ENCODE assay signal across 8 cellular contexts in the genomic region with DNA sequence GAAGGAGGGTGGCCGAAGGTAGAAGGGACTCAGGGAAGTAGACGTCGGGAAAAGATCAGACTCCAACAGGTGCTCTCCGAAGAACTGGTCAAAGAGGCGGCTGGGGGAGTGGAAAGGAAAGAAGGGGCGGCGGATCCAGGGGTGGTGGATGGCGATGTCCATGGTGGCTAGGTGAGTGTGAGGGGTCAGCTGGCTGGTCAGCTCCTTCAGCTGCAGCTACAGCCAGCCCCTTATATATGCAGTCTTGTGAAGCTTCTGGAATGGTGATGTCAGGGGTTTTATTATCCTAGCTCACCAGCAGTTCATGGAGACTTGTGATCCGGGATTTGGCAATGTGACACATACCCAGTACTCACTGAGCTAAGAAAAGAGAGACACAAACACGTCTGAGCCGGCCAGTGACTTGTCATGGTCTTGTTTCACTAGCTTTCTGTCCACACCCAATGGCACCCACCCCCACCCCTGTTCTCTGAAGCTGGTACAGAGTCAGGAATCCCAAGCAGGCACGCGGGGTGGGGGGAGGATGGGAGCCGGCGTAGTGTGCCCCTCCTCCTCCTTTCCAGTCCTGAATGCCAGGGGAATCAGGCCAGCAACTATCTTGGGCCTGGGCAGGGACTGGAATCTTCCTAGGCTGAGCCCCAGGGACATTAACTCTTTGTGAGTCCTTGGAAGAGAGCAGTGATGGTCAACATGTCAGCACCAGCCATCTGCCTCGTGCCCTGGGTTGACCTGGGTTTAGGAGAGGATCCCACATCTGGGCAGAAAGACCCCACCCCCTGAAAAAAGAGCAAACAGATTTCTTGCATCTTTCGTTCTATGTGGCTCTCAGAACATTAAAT. TPM values are rescaled to one million over a fixed set of nuclear protein-coding genes. Genes with fewer than 3 reads are reported as not detected.
A peak's percentile ranks its signal among the peaks of the same experiment; 100 is the strongest.
DNase-seq lines count a peak whose midpoint lies in the region; ATAC-seq and TF ChIP-seq lines count a peak whose summit lies in the region.

A gene with protein sequence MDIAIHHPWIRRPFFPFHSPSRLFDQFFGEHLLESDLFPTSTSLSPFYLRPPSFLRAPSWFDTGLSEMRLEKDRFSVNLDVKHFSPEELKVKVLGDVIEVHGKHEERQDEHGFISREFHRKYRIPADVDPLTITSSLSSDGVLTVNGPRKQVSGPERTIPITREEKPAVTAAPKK (minus strand): TSS at position 208 of the 839 bp plus-strand sequence. CDS start 46 bp downstream, at position 162.

- H3K4me3 ChIP-seq in astrocyte of the cerebellum (ENCODE audit: low read depth, low read length) (no peak within 1 kb of the TSS), right cardiac atrium (ENCODE audit: low read length) (peak within 1 kb of the TSS; percentile 87), rectal smooth muscle tissue (ENCODE audit: low read length) (peak within 1 kb of the TSS; percentile 78)

- H3K9me3 ChIP-seq in ES-I3 (ENCODE audit: control insufficient read depth, insufficient read depth, low read length), result no peaks in the 10 kb centered on the region
- H3K9me3 ChIP-seq in right cardiac atrium (ENCODE audit: control insufficient read depth, low read length), result no peaks in the 10 kb centered on the region

- ATAC-seq in right cardiac atrium, result peak; percentile 85 to 87
- no peak for ATAC-seq in HG02885 (IDR thresholded peaks at IDR 0.05; ENCODE audit: poor library complexity, unreplicated experiment)

- H3K4me1 ChIP-seq in ES-I3 (ENCODE audit: insufficient read depth, low read length) (peaks cover 24% of the 10 kb centered on the region; the same call in 1 of the 2 replicates), right cardiac atrium (ENCODE audit: control insufficient read depth, insufficient read depth, low read length) (no peaks in the 10 kb centered on the region), rectal smooth muscle tissue (ENCODE audit: control insufficient read depth, insufficient read depth, low read length) (peaks cover 12% of the 10 kb centered on the region)

- in situ Hi-C loops in astrocyte of the cerebellum (cut with HindIII; ENCODE audit: low sequenced_read_pairs), result no loop called here

- no peaks in the 10 kb centered on the region for H3K27me3 ChIP-seq in right cardiac atrium (ENCODE audit: control insufficient read depth, insufficient read depth)
- H3K27me3 ChIP-seq in rectal smooth muscle tissue (ENCODE audit: control insufficient read depth, insufficient read depth, low read length), result peaks cover 3% of the 10 kb centered on the region

- 23% methylated on average over 17 of the region's 17 CpGs for WGBS in right cardiac atrium

- no peak within 1 kb of the TSS for H3K27ac Mint-ChIP-seq in activated naive CD4-positive, alpha-beta T cell treated with anti-CD3 and anti-CD28 coated beads, Interleukin-2, amount 10 ng/mL, durations not matched to agents 7 days and 5 days

- H3K4me1 Mint-ChIP-seq in activated naive CD4-positive, alpha-beta T cell treated with anti-CD3 and anti-CD28 coated beads, Interleukin-2, amount 10 ng/mL, durations not matched to agents 7 days and 5 days, result no peaks in the 10 kb centered on the region

- H3K9me3 Mint-ChIP-seq in activated naive CD4-positive, alpha-beta T cell treated with anti-CD3 and anti-CD28 coated beads, Interleukin-2, amount 10 ng/mL, durations not matched to agents 7 days and 5 days, result no peaks in the 10 kb centered on the region

- DNase-seq in astrocyte of the cerebellum (ENCODE audit: low read depth) (peak; percentile 27), right cardiac atrium (peak; percentile 91 to 96 (median 95)), NCI-H748 treated with DMSO at 0.1 percent for 48 hours (lab: John Stamatoyannopoulos, UW) (no peak), HuH-7 (ENCODE audit: low spot score) (no peak)
- DNase-seq in activated naive CD4-positive, alpha-beta T cell treated with anti-CD3 and anti-CD28 coated beads, Interleukin-2, amount 10 ng/mL, durations not matched to agents 7 days and 5 days, result no peak

- H3K27ac ChIP-seq in right cardiac atrium (ENCODE audit: low read length) (peak within 1 kb of the TSS; percentile 96), rectal smooth muscle tissue (ENCODE audit: low read depth, low read length) (peak within 1 kb of the TSS; percentile 98)

- no peak within 1 kb of the TSS for H3K4me3 Mint-ChIP-seq in activated naive CD4-positive, alpha-beta T cell treated with anti-CD3 and anti-CD28 coated beads, Interleukin-2, amount 10 ng/mL, durations not matched to agents 7 days and 5 days

- peaks cover 70% of the 10 kb centered on the region for H3K27me3 Mint-ChIP-seq in activated naive CD4-positive, alpha-beta T cell treated with anti-CD3 and anti-CD28 coated beads, Interleukin-2, amount 10 ng/mL, durations not matched to agents 7 days and 5 days

- TF ChIP-seq CTCF in astrocyte of the cerebellum (IDR thresholded peaks at IDR 0.05; ENCODE audit: low read depth, low read length, missing control alignments), result no peak

- intact Hi-C loops in right cardiac atrium (cut with DNase I), result loop anchor here in 1 of 4 donors (5.0 kb wide), 1 partner anchor 34 kb away; the partner anchor contains the start of genes CFAP68 and FDXACB1

- CTCF ChIA-PET in activated naive CD4-positive, alpha-beta T cell treated with anti-CD3 and anti-CD28 coated beads, Interleukin-2, amount 10 ng/mL, durations not matched to agents 7 days and 5 days (lab: Charles Lee), result no interaction called here

- H3K9ac ChIP-seq in ES-I3 (ENCODE audit: low read depth, low read length) (peak within 1 kb of the TSS; percentile 35), rectal smooth muscle tissue (ENCODE audit: low read length) (peak within 1 kb of the TSS; percentile 57)

- H3K36me3 ChIP-seq in ES-I3 (ENCODE audit: insufficient read depth, low read length) (no peaks in the 10 kb centered on the region), rectal smooth muscle tissue (ENCODE audit: control insufficient read depth, insufficient read depth, low read length) (no peaks in the 10 kb centered on the region)

- no peaks in the 10 kb centered on the region for H3K36me3 Mint-ChIP-seq in activated naive CD4-positive, alpha-beta T cell treated with anti-CD3 and anti-CD28 coated beads, Interleukin-2, amount 10 ng/mL, durations not matched to agents 7 days and 5 days

RNA-seq across cellular contexts. Expression of the gene that starts here (rescaled TPM):
- total RNA-seq in right cardiac atrium, result 1,000 to 10,000 TPM; 4,923 to 5,929 (median 5,581) TPM
- 9,689 TPM for polyA plus RNA-seq in right cardiac atrium

Comparison
In these comparisons a context has a peak if more than half of its experiments do, and no peak if none do; other contexts are left out.
1. DNase-seq: peak in astrocyte of the cerebellum (single experiment) and right cardiac atrium (3 of 3); none in activated naive CD4-positive, alpha-beta T cell treated with anti-CD3 and anti-CD28 coated beads, Interleukin-2, amount 10 ng/mL, durations not matched to agents 7 days and 5 days (single experiment), NCI-H748 treated with DMSO at 0.1 percent for 48 hours (single experiment) and HuH-7 (single experiment).